ENCODE assay signal across 9 cellular contexts in genomic region chr3:63232764-63233396, GRCh38. TPM values are rescaled to one million over a fixed set of nuclear protein-coding genes. Genes with fewer than 3 reads are reported as not detected.
A peak's percentile ranks its signal among the peaks of the same experiment; 100 is the strongest.
DNase-seq lines count a peak whose midpoint lies in the region; TF ChIP-seq lines count a peak whose summit lies in the region.
"Had no signal": no experiment of that assay in that cellular context is flagged by ENCODE, and none has a peak within 500 bp of the region (broad histone marks: within the 10 kb centered on the region; RNA-seq: fewer than 3 reads in every experiment).

No MANE protein-coding gene starts in this region.

- H3K9me3 Mint-ChIP-seq in nephron progenitor cell = peaks cover 4% of the 10 kb centered on the region
- no peaks in the 10 kb centered on the region for H3K9me3 Mint-ChIP-seq in activated naive CD8-positive, alpha-beta T cell treated with anti-CD3 and anti-CD28 coated beads for 36 hours

- peak; percentile 19 for TF ChIP-seq CTCF in astrocyte of the spinal cord (IDR thresholded peaks at IDR 0.05; ENCODE audit: low read depth, low read length)
- TF ChIP-seq CTCF in nephron progenitor cell (IDR thresholded peaks at IDR 0.05) = peak; percentile 45

- H3K27me3 Mint-ChIP-seq in nephron progenitor cell (ENCODE audit: low read depth, poor library complexity) = peaks cover 3% of the 10 kb centered on the region
- H3K27me3 Mint-ChIP-seq in activated naive CD8-positive, alpha-beta T cell treated with anti-CD3 and anti-CD28 coated beads for 36 hours = no peaks in the 10 kb centered on the region

- H3K9me3 ChIP-seq in MG63 = no peaks in the 10 kb centered on the region

- no peak overlapping the region for H3K27ac Mint-ChIP-seq in nephron progenitor cell
- H3K27ac Mint-ChIP-seq in activated naive CD8-positive, alpha-beta T cell treated with anti-CD3 and anti-CD28 coated beads for 36 hours = no peak overlapping the region

- in situ Hi-C loops in G401 (cut with HindIII; ENCODE audit: low sequenced_read_pairs) (no loop called here), astrocyte of the spinal cord (cut with HindIII; ENCODE audit: low sequenced_read_pairs) (no loop called here)

- H3K4me1 Mint-ChIP-seq in nephron progenitor cell = no peaks in the 10 kb centered on the region
- no peaks in the 10 kb centered on the region for H3K4me1 Mint-ChIP-seq in activated naive CD8-positive, alpha-beta T cell treated with anti-CD3 and anti-CD28 coated beads for 36 hours

- no peaks in the 10 kb centered on the region for H3K27me3 ChIP-seq in MG63

- H3K4me3 Mint-ChIP-seq in nephron progenitor cell = no peak overlapping the region
- H3K4me3 Mint-ChIP-seq in activated naive CD8-positive, alpha-beta T cell treated with anti-CD3 and anti-CD28 coated beads for 36 hours = no peak overlapping the region

- H3K4me3 ChIP-seq in astrocyte of the spinal cord (ENCODE audit: low read depth, low read length) (no peak overlapping the region), MG63 (no peak overlapping the region)

- peak; percentile 33 for DNase-seq in G401 (ENCODE audit: low spot score)
- peak; percentile 11 for DNase-seq in LoVo (ENCODE audit: low spot score)
- DNase-seq in astrocyte of the spinal cord (ENCODE audit: low read depth, low spot score) = peak; percentile 14
- DNase-seq in nephron progenitor cell = no peak
- DNase-seq in NCI-H187 treated with DMSO at 0.1 percent for 48 hours (lab: John Stamatoyannopoulos, UW) = no peak
- DNase-seq in MG63 = no peak
- DNase-seq in activated naive CD8-positive, alpha-beta T cell treated with anti-CD3 and anti-CD28 coated beads for 36 hours = no peak
- DNase-seq: anterior cingulate cortex, NCI-H187 had no signal

- no peaks in the 10 kb centered on the region for H3K36me3 Mint-ChIP-seq in nephron progenitor cell (ENCODE audit: low read depth)
- H3K36me3 Mint-ChIP-seq in activated naive CD8-positive, alpha-beta T cell treated with anti-CD3 and anti-CD28 coated beads for 36 hours = no peaks in the 10 kb centered on the region

- H3K36me3 ChIP-seq in MG63 = no peaks in the 10 kb centered on the region

RNA-seq across cellular contexts. Expression of gene SYNPR, which starts 45.2 kb away (rescaled TPM):
- total RNA-seq in G401 (2014; rRNA removed; shearing (Covaris generic)) = not detected in 2 replicates
- total RNA-seq in MG63 (2014; rRNA removed; shearing (Covaris generic); ENCODE audit: low replicate concordance) = not detected in 2 replicates
- not detected for total RNA-seq in activated naive CD8-positive, alpha-beta T cell treated with anti-CD3 and anti-CD28 coated beads for 36 hours

Comparison
In these comparisons a context has a peak if more than half of its experiments do, and no peak if none do; other contexts are left out.
1. DNase-seq: peak in G401 (single experiment), LoVo (single experiment) and astrocyte of the spinal cord (single experiment); none in nephron progenitor cell (single experiment), NCI-H187 treated with DMSO at 0.1 percent for 48 hours (single experiment), MG63 (single experiment) and activated naive CD8-positive, alpha-beta T cell treated with anti-CD3 and anti-CD28 coated beads for 36 hours (single experiment).